In genomic region chr18:50627594-50628542, GRCh38 we compare ENCODE assay signal across 22 cellular contexts.
DNase-seq lines count a peak whose midpoint lies in the region; ATAC-seq, FAIRE-seq and TF ChIP-seq lines count a peak whose summit lies in the region.
"Had no signal": no experiment of that assay in that cellular context is flagged by ENCODE, and none has a peak within 500 bp of the region (broad histone marks: within the 10 kb centered on the region; RNA-seq: fewer than 3 reads in every experiment).

No MANE protein-coding gene starts in this region.

- H3K4me1 ChIP-seq in BLaER1 (peaks cover 46% of the 10 kb centered on the region), psoas muscle (peaks cover 11% of the 10 kb centered on the region)
- H3K4me1 ChIP-seq: tibial nerve had no signal

- H4K20me1 ChIP-seq in BLaER1, result no peaks in the 10 kb centered on the region

- no peak for TF ChIP-seq POLR2A in GM12892 (IDR thresholded peaks at IDR 0.05; ENCODE audit: low read depth, low read length)

- peaks cover 33% of the 10 kb centered on the region for H3K4me1 Mint-ChIP-seq in brain

- WGBS in psoas muscle, 3 donors, result 43 to 49% (median 44%) methylated on average over 17 of the region's 17 CpGs

- H3K9ac ChIP-seq in BLaER1, result no peak overlapping the region

- peaks cover 34% of the 10 kb centered on the region for H3K36me3 Mint-ChIP-seq in brain
- H3K36me3 Mint-ChIP-seq: activated naive CD8-positive, alpha-beta T cell had no signal

- H3K27me3 ChIP-seq in BLaER1 (no peaks in the 10 kb centered on the region), psoas muscle (ENCODE audit: insufficient read depth in 3 of 3, low read length in 2 of 3) (no peaks in the 10 kb centered on the region)
- H3K27me3 ChIP-seq: tibial nerve had no signal

- H3K9me3 Mint-ChIP-seq in brain, result peaks cover 0 to 8% (median 3%) of the 10 kb centered on the region in 5 experiments

- H3K4me3 ChIP-seq in BLaER1, result no peak overlapping the region
- H3K4me3 ChIP-seq in psoas muscle, result no peak overlapping the region
- H3K4me3 ChIP-seq: tibial nerve had no signal

- H3K27ac ChIP-seq in BLaER1 (no peak overlapping the region), psoas muscle (no peak overlapping the region)

- TF ChIP-seq CTCF in brain (conservative IDR thresholded peaks at IDR 0.05) (no peak), psoas muscle (IDR thresholded peaks at IDR 0.05) (no peak)

- DNase-seq in left cardiac atrium (peak; percentile 57), psoas muscle (no peak), NCI-H2227 treated with DMSO at 0.1 percent for 48 hours (lab: John Stamatoyannopoulos, UW) (no peak), GM12892 (ENCODE audit: insufficient read length) (no peak), HPDE6-E6E7 (ENCODE audit: extremely low spot score) (no peak)
- no peak for DNase-seq in stimulated activated CD4-positive, alpha-beta T cell treated with anti-CD3 and anti-CD28 coated beads, Interleukin-2, amount 100 ng/mL, for 48 hours
- DNase-seq: ACHN; activated CD4-positive, alpha-beta T cell treated with anti-CD3 and anti-CD28 coated beads for 4 hours; activated effector memory CD4-positive, alpha-beta T cell treated with Interleukin-2 at 50 U/mL for 16 hours; C1 segment of cervical spinal cord; COR-L47; DMS53; H7; NCI-H2081; posterior cingulate gyrus; stimulated activated naive CD8-positive, alpha-beta T cell treated with anti-CD3 and anti-CD28 coated beads, Interleukin-15, Interleukin-2, amounts not matched to agents 100 U/mL and 50 U/mL, for 24 hours; T-helper 9 cell had no signal

- intact Hi-C loops in left cardiac atrium (cut with DNase I), result no loop called here
- intact Hi-C loops in psoas muscle (cut with DNase I), result no loop called here

- peak overlapping the region; percentile 71 to 84 (median 77) for H3K27ac Mint-ChIP-seq in brain
- H3K27ac Mint-ChIP-seq: activated naive CD8-positive, alpha-beta T cell had no signal

- no peaks in the 10 kb centered on the region for H3K27me3 Mint-ChIP-seq in brain
- H3K27me3 Mint-ChIP-seq: activated naive CD8-positive, alpha-beta T cell had no signal

- H3K4me2 ChIP-seq in BLaER1, result peak overlapping the region; percentile 64

- no peak for FAIRE-seq in GM12892 (lab: Jason Lieb, UNC)
- FAIRE-seq: astrocyte had no signal

- peak overlapping the region in 2 of 5 experiments; percentile 33 to 39 for H3K4me3 Mint-ChIP-seq in brain
- H3K4me3 Mint-ChIP-seq: activated naive CD8-positive, alpha-beta T cell had no signal

- H3K36me3 ChIP-seq in BLaER1, result no peaks in the 10 kb centered on the region
- H3K36me3 ChIP-seq in psoas muscle (ENCODE audit: insufficient read depth in 1 of 2, low read depth in 1 of 2), result no peaks in the 10 kb centered on the region
- H3K36me3 ChIP-seq: tibial nerve had no signal

- peak; percentile 15 to 27 for ATAC-seq in left cardiac atrium
- ATAC-seq in psoas muscle, result peak in 3 of 4 donors; percentile 20 to 59 (median 48)
- ATAC-seq: stimulated activated naive CD8-positive, alpha-beta T cell treated with anti-CD3 and anti-CD28 coated beads, Interleukin-15, Interleukin-2, amounts not matched to agents 100 U/mL and 50 U/mL, for 24 hours had no signal

- no peaks in the 10 kb centered on the region for H3K9me3 ChIP-seq in BLaER1
- no peaks in the 10 kb centered on the region for H3K9me3 ChIP-seq in psoas muscle
- H3K9me3 ChIP-seq: tibial nerve had no signal
